Comparison of ENCODE assay signal across 8 cellular contexts in the genomic region with DNA sequence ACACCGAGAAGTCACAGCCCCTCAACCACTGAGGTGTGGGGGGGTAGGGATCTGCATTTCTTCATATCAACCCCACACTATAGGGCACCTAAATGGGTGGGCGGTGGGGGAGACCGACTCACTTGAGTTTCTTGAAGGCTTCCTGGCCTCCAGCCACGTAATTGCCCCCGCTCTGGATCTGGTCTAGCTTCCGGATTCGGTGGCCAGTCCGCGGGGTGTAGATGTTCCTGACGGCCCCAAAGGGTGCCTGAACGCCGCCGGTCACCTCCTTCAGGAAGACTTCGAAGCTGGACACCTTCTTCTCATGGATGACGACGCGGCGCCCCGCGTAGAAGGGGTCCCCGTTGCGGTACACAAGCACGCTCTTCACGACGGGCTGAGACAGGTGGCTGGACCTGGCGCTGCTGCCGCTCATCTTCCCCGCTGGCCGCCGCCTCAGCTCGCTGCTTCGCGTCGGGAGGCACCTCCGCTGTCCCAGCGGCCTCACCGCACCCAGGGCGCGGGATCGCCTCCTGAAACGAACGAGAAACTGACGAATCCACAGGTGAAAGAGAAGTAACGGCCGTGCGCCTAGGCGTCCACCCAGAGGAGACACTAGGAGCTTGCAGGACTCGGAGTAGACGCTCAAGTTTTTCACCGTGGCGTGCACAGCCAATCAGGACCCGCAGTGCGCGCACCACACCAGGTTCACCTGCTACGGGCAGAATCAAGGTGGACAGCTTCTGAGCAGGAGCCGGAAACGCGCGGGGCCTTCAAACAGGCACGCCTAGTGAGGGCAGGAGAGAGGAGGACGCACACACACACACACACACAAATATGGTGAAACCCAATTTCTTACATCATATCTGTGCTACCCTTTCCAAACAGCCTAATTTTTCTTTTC. TPM values are rescaled to one million over a fixed set of nuclear protein-coding genes. Genes with fewer than 3 reads are reported as not detected.
DNase-seq lines count a peak whose midpoint lies in the region; ATAC-seq and TF ChIP-seq lines count a peak whose summit lies in the region.

A gene (minus strand): TSS at position 724 of the 883 bp plus-strand sequence. CDS start 309 bp downstream, at position 415.

- peaks cover 38% of the 10 kb centered on the region for H3K27me3 Mint-ChIP-seq in activated T-helper 1 cell treated with anti-CD3 and anti-CD28 coated beads, Interleukin-12 subunit alpha, Interleukin-12 subunit beta, Interleukin-2, Interleukin-4 antibody, amounts not matched to agents 30 ng/mL and 10 ng/mL and 1 ng/mL, durations not matched to agents 14 hours and 24 hours and 36 hours (ENCODE audit: insufficient read depth)

- H3K36me3 ChIP-seq in cardiac muscle cell = no peaks in the 10 kb centered on the region
- H3K36me3 ChIP-seq in osteoblast (ENCODE audit: insufficient read depth, low read length) = no peaks in the 10 kb centered on the region

- H3K27ac Mint-ChIP-seq in activated T-helper 1 cell treated with anti-CD3 and anti-CD28 coated beads, Interleukin-12 subunit alpha, Interleukin-12 subunit beta, Interleukin-2, Interleukin-4 antibody, amounts not matched to agents 30 ng/mL and 10 ng/mL and 1 ng/mL, durations not matched to agents 14 hours and 24 hours and 36 hours = no peak within 1 kb of the TSS

- no peak within 1 kb of the TSS for H3K27ac ChIP-seq in cardiac muscle cell
- no peak within 1 kb of the TSS for H3K27ac ChIP-seq in osteoblast (ENCODE audit: low read depth, low read length)

- no peak for ATAC-seq in GM18870 (IDR thresholded peaks at IDR 0.05; ENCODE audit: unreplicated experiment)
- no peak for ATAC-seq in GM21717 (IDR thresholded peaks at IDR 0.05; ENCODE audit: unreplicated experiment)
- no peak for ATAC-seq in HG03439 (IDR thresholded peaks at IDR 0.05; ENCODE audit: unreplicated experiment)

- H3K4me2 ChIP-seq in osteoblast (ENCODE audit: insufficient read depth, low read length) = peak within 1 kb of the TSS; percentile 65

- H3K4me1 ChIP-seq in cardiac muscle cell (ENCODE audit: low read depth) (no peaks in the 10 kb centered on the region), osteoblast (ENCODE audit: insufficient read depth, low read length) (peaks cover 5% of the 10 kb centered on the region)

- no peak for TF ChIP-seq CTCF in cardiac muscle cell (IDR thresholded peaks at IDR 0.05; ENCODE audit: low read depth, low read length)
- TF ChIP-seq CTCF in fibroblast of mammary gland (conservative IDR thresholded peaks at IDR 0.05; ENCODE audit: control insufficient read depth, insufficient read depth, low read depth, low read length) = no peak
- TF ChIP-seq CTCF in osteoblast (IDR thresholded peaks at IDR 0.05; ENCODE audit: extremely low read depth, low read depth, low read length) = no peak

- H3K4me1 Mint-ChIP-seq in activated T-helper 1 cell treated with anti-CD3 and anti-CD28 coated beads, Interleukin-12 subunit alpha, Interleukin-12 subunit beta, Interleukin-2, Interleukin-4 antibody, amounts not matched to agents 30 ng/mL and 10 ng/mL and 1 ng/mL, durations not matched to agents 14 hours and 24 hours and 36 hours (ENCODE audit: low read depth) = peaks cover 17% of the 10 kb centered on the region

- peak within 1 kb of the TSS; percentile 11 for H3K4me3 ChIP-seq in cardiac muscle cell
- H3K4me3 ChIP-seq in fibroblast of mammary gland (ENCODE audit: control insufficient read depth, low read depth, low read length) = no peak within 1 kb of the TSS
- H3K4me3 ChIP-seq in osteoblast (ENCODE audit: insufficient read depth, low read length) = peak within 1 kb of the TSS; percentile 39

- no peaks in the 10 kb centered on the region for H4K20me1 ChIP-seq in osteoblast (ENCODE audit: insufficient read depth, low read length)

- H2AFZ ChIP-seq in osteoblast (ENCODE audit: low read length) = peak within 1 kb of the TSS; percentile 59

- H3K9me3 ChIP-seq in cardiac muscle cell (ENCODE audit: low read depth) (no peaks in the 10 kb centered on the region), osteoblast (ENCODE audit: low read depth, low read length) (no peaks in the 10 kb centered on the region)

- DNase-seq in cardiac muscle cell (ENCODE audit: low read depth in 1 of 2, low spot score in 1 of 2) = peak; percentile 9 to 11
- no peak for DNase-seq in cardiac septum (ENCODE audit: low spot score)
- DNase-seq in activated T-helper 1 cell treated with anti-CD3 and anti-CD28 coated beads, Interleukin-12 subunit alpha, Interleukin-12 subunit beta, Interleukin-2, Interleukin-4 antibody, amounts not matched to agents 30 ng/mL and 10 ng/mL and 1 ng/mL, durations not matched to agents 14 hours and 24 hours and 36 hours (ENCODE audit: low spot score) = peak; percentile 11
- DNase-seq in fibroblast of mammary gland (ENCODE audit: low read depth) = peak; percentile 2
- no peak for DNase-seq in osteoblast (ENCODE audit: insufficient read length, low spot score, missing footprints)

- H3K27me3 ChIP-seq in cardiac muscle cell = peaks cover 53% of the 10 kb centered on the region
- H3K27me3 ChIP-seq in osteoblast (ENCODE audit: insufficient read depth, low read length) = peaks cover 26% of the 10 kb centered on the region

- no peaks in the 10 kb centered on the region for H3K36me3 Mint-ChIP-seq in activated T-helper 1 cell treated with anti-CD3 and anti-CD28 coated beads, Interleukin-12 subunit alpha, Interleukin-12 subunit beta, Interleukin-2, Interleukin-4 antibody, amounts not matched to agents 30 ng/mL and 10 ng/mL and 1 ng/mL, durations not matched to agents 14 hours and 24 hours and 36 hours (ENCODE audit: low read depth)

- intact Hi-C loops in cardiac septum (cut with DNase I) = no loop called here
- intact Hi-C loops in activated T-helper 1 cell treated with anti-CD3 and anti-CD28 coated beads, Interleukin-12 subunit alpha, Interleukin-12 subunit beta, Interleukin-2, Interleukin-4 antibody, amounts not matched to agents 30 ng/mL and 10 ng/mL and 1 ng/mL, durations not matched to agents 14 hours and 24 hours and 36 hours (cut with micrococcal nuclease) = no loop called here

- no peaks in the 10 kb centered on the region for H3K9me3 Mint-ChIP-seq in activated T-helper 1 cell treated with anti-CD3 and anti-CD28 coated beads, Interleukin-12 subunit alpha, Interleukin-12 subunit beta, Interleukin-2, Interleukin-4 antibody, amounts not matched to agents 30 ng/mL and 10 ng/mL and 1 ng/mL, durations not matched to agents 14 hours and 24 hours and 36 hours

- peak within 1 kb of the TSS; percentile 65 for H3K4me3 Mint-ChIP-seq in activated T-helper 1 cell treated with anti-CD3 and anti-CD28 coated beads, Interleukin-12 subunit alpha, Interleukin-12 subunit beta, Interleukin-2, Interleukin-4 antibody, amounts not matched to agents 30 ng/mL and 10 ng/mL and 1 ng/mL, durations not matched to agents 14 hours and 24 hours and 36 hours

- H3K79me2 ChIP-seq in osteoblast (ENCODE audit: insufficient read depth, low read length) = no peaks in the 10 kb centered on the region

RNA-seq across cellular contexts. Expression of the gene that starts here (rescaled TPM):
- total RNA-seq in cardiac muscle cell (0.04 and 0.06 TPM in 2 replicates), cardiac septum (0.08 TPM), osteoblast (under 0.01 TPM in 2 replicates)
- 0.64 TPM in 1 of 2 replicates, not detected in the other for polyA plus RNA-seq in cardiac muscle cell
- total RNA-seq in activated T-helper 1 cell treated with anti-CD3 and anti-CD28 coated beads, Interleukin-12 subunit alpha, Interleukin-12 subunit beta, Interleukin-2, Interleukin-4 antibody, amounts not matched to agents 30 ng/mL and 10 ng/mL and 1 ng/mL, durations not matched to agents 14 hours and 24 hours and 36 hours = not detected in 2 replicates

Comparison
In these comparisons a context has a peak if more than half of its experiments do, and no peak if none do; other contexts are left out.
1. Peak in DNase-seq and H3K4me3 ChIP-seq in cardiac muscle cell; RNA of the gene not detected or under 1 TPM.
2. Peak in DNase-seq in activated T-helper 1 cell treated with anti-CD3 and anti-CD28 coated beads, Interleukin-12 subunit alpha, Interleukin-12 subunit beta, Interleukin-2, Interleukin-4 antibody, amounts not matched to agents 30 ng/mL and 10 ng/mL and 1 ng/mL, durations not matched to agents 14 hours and 24 hours and 36 hours; RNA of the gene not detected or under 1 TPM.